ENCODE assay signal across 6 cellular contexts in genomic region chr1:187212377-187212776, GRCh38.
"Had no signal": no experiment of that assay in that cellular context is flagged by ENCODE, and none has a peak within 500 bp of the region (broad histone marks: within the 10 kb centered on the region; RNA-seq: fewer than 3 reads in every experiment).

No MANE protein-coding gene starts in this region.

- DNase-seq: IMR-90, KBM-7, KG1 had no signal

- H3K27ac ChIP-seq: HL-60 had no signal

- H3K4me3 ChIP-seq: K562 had no signal

- ATAC-seq: HepG2, K562 had no signal
